In the genomic region with DNA sequence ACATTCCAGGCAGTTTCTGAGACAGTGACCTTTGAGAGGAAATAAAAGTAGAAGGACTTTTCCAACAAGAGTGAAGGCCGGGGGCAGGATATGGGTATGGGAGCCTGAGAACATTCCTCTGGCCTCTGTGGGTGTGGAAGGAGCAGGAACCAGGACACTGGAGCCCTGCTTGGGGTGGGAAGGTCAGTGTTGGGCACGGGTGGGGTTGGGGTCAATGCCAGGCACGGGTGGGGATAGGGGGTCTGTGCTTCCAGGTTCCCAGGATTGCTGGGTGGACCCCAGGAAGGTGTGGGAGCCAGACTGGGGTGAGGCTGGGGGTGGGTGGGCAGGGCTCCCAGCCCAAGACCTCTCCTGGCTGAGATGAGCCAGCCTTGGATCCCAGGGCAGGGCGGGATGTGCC, we compare ENCODE assay signal across 25 cellular contexts.
DNase-seq lines count a peak whose midpoint lies in the region; ATAC-seq, FAIRE-seq and TF ChIP-seq lines count a peak whose summit lies in the region.
"Had no signal": no experiment of that assay in that cellular context is flagged by ENCODE, and none has a peak within 500 bp of the region (broad histone marks: within the 10 kb centered on the region; RNA-seq: fewer than 3 reads in every experiment).

No MANE protein-coding gene starts in this region.

- H3K4me3 ChIP-seq in RWPE2 (ENCODE audit: severe bottlenecking) (no peak overlapping the region), kidney (ENCODE audit: low read length in 2 of 2) (no peak overlapping the region), spleen (no peak overlapping the region)
- H3K4me3 ChIP-seq: A549; BLaER1 treated with 17β-estradiol and CSF1 and Interleukin-3, amounts not matched to agents 10 nM and 100 nM; GM23248 had no signal

- DNase-seq in RWPE2 (ENCODE audit: low spot score) (peak; percentile 62), chondrocyte (ENCODE audit: low spot score) (peak; percentile 47), kidney (peak; percentile 30), spleen (peak; percentile 63), cerebellum (ENCODE audit: low spot score) (no peak), NCI-H1436 treated with DMSO at 0.1 percent for 48 hours (lab: John Stamatoyannopoulos, UW) (no peak)
- DNase-seq: 8988T; ACHN; AML-193; BE2C; Calu3; CD4-positive, alpha-beta memory T cell; COR-L47; DMS79 treated with DMSO at 0.1 percent for 48 hours; GF-D8; GM23248; H9 had no signal

- H3K9me3 ChIP-seq in RWPE2 (ENCODE audit: severe bottlenecking) (no peaks in the 10 kb centered on the region), kidney (ENCODE audit: control insufficient read depth in 1 of 2, low read length in 2 of 2) (no peaks in the 10 kb centered on the region), spleen (no peaks in the 10 kb centered on the region)
- H3K9me3 ChIP-seq: A549; BE2C; BLaER1 treated with 17β-estradiol and CSF1 and Interleukin-3, amounts not matched to agents 10 nM and 100 nM had no signal

- H3K4me1 ChIP-seq in RWPE2 (ENCODE audit: insufficient read depth, poor library complexity, severe bottlenecking) = no peaks in the 10 kb centered on the region
- H3K4me1 ChIP-seq in kidney (ENCODE audit: control insufficient read depth in 1 of 2, insufficient read depth in 1 of 2, low read depth in 1 of 2, low read length in 2 of 2) = no peaks in the 10 kb centered on the region
- peaks cover 0 to 12% (median 11%) of the 10 kb centered on the region in 6 donors for H3K4me1 ChIP-seq in spleen
- H3K4me1 ChIP-seq: A549, BE2C had no signal

- H3K9ac ChIP-seq in kidney (ENCODE audit: low read length in 2 of 2) = no peak overlapping the region
- H3K9ac ChIP-seq: BLaER1 treated with 17β-estradiol and CSF1 and Interleukin-3, amounts not matched to agents 10 nM and 100 nM; GM23248 had no signal

- H3K27ac ChIP-seq in RWPE2 (ENCODE audit: poor library complexity, severe bottlenecking) = no peak overlapping the region
- no peak overlapping the region for H3K27ac ChIP-seq in kidney (ENCODE audit: low read depth in 2 of 2, low read length in 2 of 2)
- no peak overlapping the region for H3K27ac ChIP-seq in spleen
- H3K27ac ChIP-seq: A549; BLaER1 treated with 17β-estradiol and CSF1 and Interleukin-3, amounts not matched to agents 10 nM and 100 nM; GM23248 had no signal

- peaks cover 3% of the 10 kb centered on the region for H3K4me1 Mint-ChIP-seq in chondrocyte (ENCODE audit: low read depth)

- TF ChIP-seq POLR2A in spleen (IDR thresholded peaks at IDR 0.05) = no peak

- intact Hi-C loops in kidney (cut with DNase I) = no loop called here
- intact Hi-C loops in spleen (cut with DNase I; ENCODE audit: low total_unique reads) = no loop called here

- no peak overlapping the region for H3K27ac Mint-ChIP-seq in chondrocyte (ENCODE audit: unreplicated experiment)
- H3K27ac Mint-ChIP-seq: CD14-positive monocyte had no signal

- ATAC-seq in RWPE2 (ENCODE audit: low read depth) (no peak), GM19324 (IDR thresholded peaks at IDR 0.05; ENCODE audit: low FRiP score, unreplicated experiment) (no peak)
- ATAC-seq: A549, HCT116 had no signal

- peaks cover 6% of the 10 kb centered on the region for H3K36me3 Mint-ChIP-seq in chondrocyte (ENCODE audit: low read depth)
- H3K36me3 Mint-ChIP-seq: CD14-positive monocyte had no signal

- H3K36me3 ChIP-seq in RWPE2 (ENCODE audit: low read depth) (peaks cover 4% of the 10 kb centered on the region; the same call in 1 of the 2 replicates), kidney (ENCODE audit: control insufficient read depth in 1 of 2, insufficient read depth in 2 of 2, low read length in 2 of 2) (no peaks in the 10 kb centered on the region), spleen (peaks cover 0 to 38% (median 0%) of the 10 kb centered on the region in 6 donors)

- no peaks in the 10 kb centered on the region for H3K9me3 Mint-ChIP-seq in chondrocyte (ENCODE audit: low read depth)
- H3K9me3 Mint-ChIP-seq: CD14-positive monocyte; CD4-positive, alpha-beta memory T cell; H9 had no signal

- H3K27me3 Mint-ChIP-seq in chondrocyte (ENCODE audit: low read depth) = no peaks in the 10 kb centered on the region
- H3K27me3 Mint-ChIP-seq: CD4-positive, alpha-beta memory T cell had no signal

- WGBS in spleen, 5 donors = 80 to 93% (median 86%) methylated on average over 3 to 4 of the region's 4 CpGs

- no peak overlapping the region for H3K4me3 Mint-ChIP-seq in chondrocyte (ENCODE audit: unreplicated experiment)
- H3K4me3 Mint-ChIP-seq: CD14-positive monocyte; CD4-positive, alpha-beta memory T cell; H9 had no signal

- no peak for FAIRE-seq in kidney (lab: Jason Lieb, UNC)
- FAIRE-seq: A549, GM12891, GM18507, H1 had no signal

- H3K27me3 ChIP-seq in RWPE2 (ENCODE audit: insufficient read depth, poor library complexity, severe bottlenecking) = no peaks in the 10 kb centered on the region
- peaks cover 0 to 21% (median 0%) of the 10 kb centered on the region in 7 donors for H3K27me3 ChIP-seq in spleen (replicated peaks in 1 of 7)
- H3K27me3 ChIP-seq: BE2C; BLaER1 treated with 17β-estradiol and CSF1 and Interleukin-3, amounts not matched to agents 10 nM and 100 nM had no signal

- no peak for TF ChIP-seq CTCF in RWPE2 (IDR thresholded peaks at IDR 0.05; ENCODE audit: poor library complexity, severe bottlenecking)
- no peak for TF ChIP-seq CTCF in chondrocyte (IDR thresholded peaks at IDR 0.05)
- TF ChIP-seq CTCF in kidney (IDR thresholded peaks at IDR 0.05; ENCODE audit: borderline replicate concordance, extremely low read depth, insufficient read depth) = no peak
- no peak for TF ChIP-seq CTCF in spleen (IDR thresholded peaks at IDR 0.05 in 8 of 11, conservative IDR thresholded peaks at IDR 0.05 in 3 of 11)

Comparison
In these comparisons a context has a peak if more than half of its experiments do, and no peak if none do; other contexts are left out.
1. DNase-seq: peak in RWPE2 (single experiment), chondrocyte (single experiment), kidney (single experiment) and spleen (single experiment); none in cerebellum (single experiment) and NCI-H1436 treated with DMSO at 0.1 percent for 48 hours (single experiment).